ENCODE assay signal across 9 cellular contexts in the genomic region with DNA sequence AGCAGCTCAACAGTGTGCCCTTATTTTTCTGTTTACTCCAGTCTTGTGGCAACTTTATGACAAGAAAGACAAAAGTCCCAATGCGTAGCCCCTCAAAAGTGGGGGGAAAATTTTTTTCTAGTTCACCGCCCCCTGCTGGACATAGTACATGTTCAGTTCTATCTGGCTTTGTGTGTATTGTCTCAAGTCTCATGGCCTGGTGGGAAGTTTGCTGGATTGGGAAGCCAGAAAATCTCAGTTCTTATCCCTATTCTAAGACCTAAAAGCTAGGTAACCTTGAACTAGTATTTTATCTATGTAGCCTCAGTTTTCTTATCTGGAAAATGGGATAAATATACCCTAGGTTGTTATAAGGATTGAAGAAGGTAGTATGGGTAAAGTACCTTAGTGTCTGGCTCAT. TPM values are rescaled to one million over a fixed set of nuclear protein-coding genes. Genes with fewer than 3 reads are reported as not detected.
DNase-seq lines count a peak whose midpoint lies in the region; FAIRE-seq lines count a peak whose summit lies in the region.
"Had no signal": no experiment of that assay in that cellular context is flagged by ENCODE, and none has a peak within 500 bp of the region (broad histone marks: within the 10 kb centered on the region; RNA-seq: fewer than 3 reads in every experiment).

No MANE protein-coding gene starts in this region.

- H3K27me3 ChIP-seq in small intestine (ENCODE audit: control insufficient read depth in 2 of 2, insufficient read depth in 2 of 2, low read length in 2 of 2), result no peaks in the 10 kb centered on the region
- H3K27me3 ChIP-seq: SJSA1 had no signal

- peak; percentile 21 for DNase-seq in NCI-H2227 (lab: John Stamatoyannopoulos, UW; ENCODE audit: unreplicated experiment)
- DNase-seq in NCI-H2227 treated with DMSO at 0.1 percent for 48 hours (lab: John Stamatoyannopoulos, UW), result no peak
- peak; percentile 18 for DNase-seq in RPMI8226
- DNase-seq in effector CD4-positive, alpha-beta T cell, result peak; percentile 34
- peak; percentile 45 to 51 for DNase-seq in stimulated activated CD4-positive, alpha-beta T cell treated with anti-CD3 and anti-CD28 coated beads, Interleukin-2, amount 100 ng/mL, for 24 hours
- no peak for DNase-seq in NCI-H774 (lab: John Stamatoyannopoulos, UW)
- DNase-seq in kidney tubule cell (ENCODE audit: low spot score), result no peak
- DNase-seq in small intestine, result no peak

- WGBS in small intestine, 3 donors, result 92 to 93% (median 93%) methylated on average over 2 of the region's 2 CpGs

- H3K4me3 ChIP-seq in small intestine (ENCODE audit: low read depth in 1 of 2, low read length in 2 of 2), result no peak overlapping the region
- H3K4me3 ChIP-seq: SJSA1 had no signal

- no peaks in the 10 kb centered on the region for H3K9me3 ChIP-seq in small intestine (ENCODE audit: control insufficient read depth, low read depth)
- H3K9me3 ChIP-seq: SJSA1 had no signal

- H3K36me3 ChIP-seq in small intestine (ENCODE audit: control insufficient read depth in 2 of 2, insufficient read depth in 2 of 2, low read length in 2 of 2), result peaks cover 8 to 12% of the 10 kb centered on the region in 2 donors

- H3K4me1 ChIP-seq in small intestine (ENCODE audit: control insufficient read depth in 2 of 2, insufficient read depth in 1 of 2, low read depth in 1 of 2, low read length in 1 of 2), result no peaks in the 10 kb centered on the region
- H3K4me1 ChIP-seq: SJSA1 had no signal

- FAIRE-seq in small intestine (lab: Jason Lieb, UNC), result no peak

- no peak overlapping the region for H3K27ac ChIP-seq in small intestine (ENCODE audit: low read depth in 1 of 2, low read length in 1 of 2)
- H3K27ac ChIP-seq: SJSA1 had no signal

RNA-seq across cellular contexts. Expression of gene LDLRAP1, which starts 55.8 kb away (rescaled TPM):
- 10 to 100 TPM in 2 of 3 donors, 1 to 10 TPM in 1; 9.5 to 18.2 (median 13.0) TPM for polyA plus RNA-seq in small intestine

RNA-seq across cellular contexts. Expression of gene MACO1, which starts 56.9 kb away (rescaled TPM):
- 10 to 100 TPM in 1 of 3 donors, 1 to 10 TPM in 2; 8.1 to 11.2 (median 8.3) TPM for polyA plus RNA-seq in small intestine

Comparison
In these comparisons a context has a peak if more than half of its experiments do, and no peak if none do; other contexts are left out.
1. DNase-seq: peak in NCI-H2227 (single experiment), RPMI8226 (single experiment), effector CD4-positive, alpha-beta T cell (single experiment) and stimulated activated CD4-positive, alpha-beta T cell treated with anti-CD3 and anti-CD28 coated beads, Interleukin-2, amount 100 ng/mL, for 24 hours (2 of 2); none in NCI-H2227 treated with DMSO at 0.1 percent for 48 hours (single experiment), NCI-H774 (single experiment), kidney tubule cell (single experiment) and small intestine (single experiment).